In the genomic region with DNA sequence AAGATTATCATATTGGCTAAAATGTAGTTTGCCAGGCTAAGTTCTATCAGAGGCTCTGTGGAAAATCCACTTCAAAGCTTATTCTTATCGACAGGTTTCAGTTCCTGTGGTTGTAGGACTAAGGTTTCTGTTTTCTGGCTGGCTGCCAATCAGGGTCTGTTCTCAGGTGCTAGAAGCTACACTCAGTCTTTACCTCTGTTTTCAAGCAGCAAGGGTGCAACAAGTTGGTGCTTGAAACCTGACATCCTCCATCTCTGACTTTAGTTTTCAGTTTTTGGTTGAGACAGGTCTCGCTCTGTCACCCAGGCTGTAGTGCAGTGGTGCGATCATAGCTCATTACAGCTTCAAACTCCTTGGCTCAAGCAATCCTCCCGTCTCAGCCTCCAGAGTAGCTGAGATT, we compare ENCODE assay signal across 10 cellular contexts. TPM values are rescaled to one million over a fixed set of nuclear protein-coding genes. Genes with fewer than 3 reads are reported as not detected.
DNase-seq lines count a peak whose midpoint lies in the region; ATAC-seq and TF ChIP-seq lines count a peak whose summit lies in the region.
"Had no signal": no experiment of that assay in that cellular context is flagged by ENCODE, and none has a peak within 500 bp of the region (broad histone marks: within the 10 kb centered on the region; RNA-seq: fewer than 3 reads in every experiment).

No MANE protein-coding gene starts in this region.

- H3K27ac Mint-ChIP-seq in T-helper 2 cell treated with Interferon-gamma antibody and Interleukin-4, amounts not matched to agents 5 μg/mL and 100 μg/mL, for 36 hours: peak overlapping the region; percentile 85

- intact Hi-C loops in dorsolateral prefrontal cortex (cut with DNase I) (no loop called here), left cardiac atrium (cut with DNase I) (no loop called here)

- no peak for TF ChIP-seq CTCF in dorsolateral prefrontal cortex (IDR thresholded peaks at IDR 0.05 in 54 of 56, conservative IDR thresholded peaks at IDR 0.05 in 2 of 56; ENCODE audit: low read depth in 1 of 56, partially characterized antibody in 56 of 56)

- no peaks in the 10 kb centered on the region for H3K27me3 Mint-ChIP-seq in T-helper 2 cell treated with Interferon-gamma antibody and Interleukin-4, amounts not matched to agents 5 μg/mL and 100 μg/mL, for 36 hours (ENCODE audit: low read depth)

- H3K9me3 Mint-ChIP-seq in T-helper 2 cell treated with Interferon-gamma antibody and Interleukin-4, amounts not matched to agents 5 μg/mL and 100 μg/mL, for 36 hours: no peaks in the 10 kb centered on the region

- ATAC-seq in GM18861 (IDR thresholded peaks at IDR 0.05; ENCODE audit: unreplicated experiment) (peak; percentile 88), HG02798 (IDR thresholded peaks at IDR 0.05; ENCODE audit: poor library complexity, unreplicated experiment) (peak; percentile 88), left cardiac atrium (no peak)

- H3K27me3 ChIP-seq in dorsolateral prefrontal cortex: no peaks in the 10 kb centered on the region

- H3K36me3 Mint-ChIP-seq in T-helper 2 cell treated with Interferon-gamma antibody and Interleukin-4, amounts not matched to agents 5 μg/mL and 100 μg/mL, for 36 hours (ENCODE audit: low read depth): peaks cover 67% of the 10 kb centered on the region

- H3K4me3 ChIP-seq in dorsolateral prefrontal cortex: no peak overlapping the region

- peaks cover 50% of the 10 kb centered on the region for H3K4me1 Mint-ChIP-seq in T-helper 2 cell treated with Interferon-gamma antibody and Interleukin-4, amounts not matched to agents 5 μg/mL and 100 μg/mL, for 36 hours (ENCODE audit: low read depth)

- DNase-seq in T-helper 2 cell treated with Interferon-gamma antibody and Interleukin-4, amounts not matched to agents 5 μg/mL and 100 μg/mL, for 36 hours (ENCODE audit: low spot score): peak; percentile 77
- peak; percentile 43 for DNase-seq in stimulated activated CD4-positive, alpha-beta T cell treated with anti-CD3 and anti-CD28 coated beads, Interleukin-12 subunit alpha, Interleukin-12 subunit beta, amount 100 ng/mL, for 4 hours
- DNase-seq in dorsolateral prefrontal cortex (no peak), SK-N-DZ (ENCODE audit: low spot score) (no peak), left cardiac atrium (no peak), AG08395 (ENCODE audit: low spot score) (no peak)

- peak overlapping the region; percentile 54 for H3K4me3 Mint-ChIP-seq in T-helper 2 cell treated with Interferon-gamma antibody and Interleukin-4, amounts not matched to agents 5 μg/mL and 100 μg/mL, for 36 hours

- H3K27ac ChIP-seq in dorsolateral prefrontal cortex: no peak overlapping the region
- H3K27ac ChIP-seq: HL-60 had no signal

RNA-seq across cellular contexts. Expression of a gene that starts 15.3 kb away (rescaled TPM):
- total RNA-seq in dorsolateral prefrontal cortex (1 to 10 TPM in 1 of 120 experiments, not detected in 119; 1.4 TPM), left cardiac atrium (not detected)
- not detected in 2 replicates for polyA plus RNA-seq in SK-N-DZ (2014; cell fraction: cytosol; rRNA removed)
- not detected in 2 replicates for polyA plus RNA-seq in SK-N-DZ (2014; cell fraction: nucleus; rRNA removed)
- total RNA-seq: dermis microvascular lymphatic vessel endothelial cell had no signal

RNA-seq across cellular contexts. Expression of a gene that starts 25.6 kb away (rescaled TPM):
- 10 to 100 TPM; 20.8 to 36.8 (median 28.6) TPM for total RNA-seq in dorsolateral prefrontal cortex
- polyA plus RNA-seq in SK-N-DZ (2014; cell fraction: cytosol; rRNA removed): 30.1 and 35.3 TPM in 2 replicates
- 16.2 and 18.2 TPM in 2 replicates for polyA plus RNA-seq in SK-N-DZ (2014; cell fraction: nucleus; rRNA removed)
- 10 to 100 TPM; 33.7 to 42.0 TPM for total RNA-seq in left cardiac atrium

Comparison
In these comparisons a context has a peak if more than half of its experiments do, and no peak if none do; other contexts are left out.
1. ATAC-seq: peak in GM18861 (single experiment) and HG02798 (single experiment); none in left cardiac atrium (0 of 2).
2. DNase-seq: peak in T-helper 2 cell treated with Interferon-gamma antibody and Interleukin-4, amounts not matched to agents 5 μg/mL and 100 μg/mL, for 36 hours (single experiment) and stimulated activated CD4-positive, alpha-beta T cell treated with anti-CD3 and anti-CD28 coated beads, Interleukin-12 subunit alpha, Interleukin-12 subunit beta, amount 100 ng/mL, for 4 hours (single experiment); none in dorsolateral prefrontal cortex (0 of 10), SK-N-DZ (single experiment), left cardiac atrium (single experiment) and AG08395 (single experiment).